Comparison of ENCODE assay signal across 11 cellular contexts in the genomic region with DNA sequence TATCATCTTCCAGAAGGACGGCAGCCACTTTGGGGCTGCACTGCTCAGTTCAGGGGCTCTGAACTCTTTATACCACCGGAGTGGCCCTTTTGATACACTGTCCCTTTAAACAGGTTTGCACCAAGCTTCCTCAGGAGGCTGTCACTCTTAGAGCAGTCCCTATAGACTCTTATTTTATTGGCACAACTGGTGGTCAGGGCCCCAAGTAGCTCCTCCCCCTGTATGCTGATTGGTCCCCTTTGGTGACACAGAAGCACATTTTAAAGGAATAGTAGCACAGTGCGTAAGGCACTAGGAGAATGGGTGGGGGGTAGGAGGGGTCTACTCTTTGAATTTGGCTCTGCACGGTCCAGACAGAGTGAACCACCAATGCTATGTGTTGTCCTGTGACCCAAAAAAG.
DNase-seq lines count a peak whose midpoint lies in the region; ATAC-seq and TF ChIP-seq lines count a peak whose summit lies in the region.
"Had no signal": no experiment of that assay in that cellular context is flagged by ENCODE, and none has a peak within 500 bp of the region (broad histone marks: within the 10 kb centered on the region; RNA-seq: fewer than 3 reads in every experiment).

No MANE protein-coding gene starts in this region.

- CTCF ChIA-PET in HEK293T (lab: Yijun Ruan, JAX) = no interaction called here

- POLR2A ChIA-PET in HEK293T (lab: Yijun Ruan, JAX) = no interaction called here

- ATAC-seq in esophagus mucosa = peak; percentile 14
- no peak for ATAC-seq in GM21825 (IDR thresholded peaks at IDR 0.05; ENCODE audit: unreplicated experiment)

- DNase-seq in COR-L47 (lab: John Stamatoyannopoulos, UW) (peak; percentile 77), HEK293T (ENCODE audit: extremely low spot score) (peak; percentile 50), NCI-H774 (lab: John Stamatoyannopoulos, UW) (peak; percentile 17), NCI-H2227 (lab: John Stamatoyannopoulos, UW; ENCODE audit: unreplicated experiment) (no peak), GM03348 (ENCODE audit: low spot score) (no peak)
- DNase-seq in activated CD4-positive, alpha-beta T cell treated with anti-CD3 and anti-CD28 coated beads for 4 hours = no peak
- DNase-seq: activated T-cell treated with anti-CD3 and anti-CD28 coated beads, Interleukin-2, amount 50 U/mL, for 24 hours; caudate nucleus; NCI-H226 had no signal

TF ChIP-seq in HEK293T, 16 proteins besides CTCF, POLR2A, EP300 and RAD21:
- TF ChIP-seq SUZ12 (IDR thresholded peaks at IDR 0.05) (no peak), ELF4 (IDR thresholded peaks at IDR 0.05) (no peak), BHLHE40 (IDR thresholded peaks at IDR 0.05; ENCODE audit: borderline replicate concordance) (no peak), SP1 (IDR thresholded peaks at IDR 0.05) (no peak), L3MBTL2 (conservative IDR thresholded peaks at IDR 0.05) (no peak), CTBP1 (IDR thresholded peaks at IDR 0.05; ENCODE audit: borderline replicate concordance) (no peak), FOXK2 (IDR thresholded peaks at IDR 0.05) (no peak)
- TF ChIP-seq, protein P1, sequence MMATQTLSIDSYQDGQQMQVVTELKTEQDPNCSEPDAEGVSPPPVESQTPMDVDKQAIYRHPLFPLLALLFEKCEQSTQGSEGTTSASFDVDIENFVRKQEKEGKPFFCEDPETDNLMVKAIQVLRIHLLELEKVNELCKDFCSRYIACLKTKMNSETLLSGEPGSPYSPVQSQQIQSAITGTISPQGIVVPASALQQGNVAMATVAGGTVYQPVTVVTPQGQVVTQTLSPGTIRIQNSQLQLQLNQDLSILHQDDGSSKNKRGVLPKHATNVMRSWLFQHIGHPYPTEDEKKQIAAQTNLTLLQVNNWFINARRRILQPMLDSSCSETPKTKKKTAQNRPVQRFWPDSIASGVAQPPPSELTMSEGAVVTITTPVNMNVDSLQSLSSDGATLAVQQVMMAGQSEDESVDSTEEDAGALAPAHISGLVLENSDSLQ (IDR thresholded peaks at IDR 0.05) = peak; percentile 95
TF ChIP-seq in HEK293T: peak in this region for 1.

Comparison
In these comparisons a context has a peak if more than half of its experiments do, and no peak if none do; other contexts are left out.
1. DNase-seq: peak in COR-L47 (single experiment), HEK293T (single experiment) and NCI-H774 (single experiment); none in activated CD4-positive, alpha-beta T cell treated with anti-CD3 and anti-CD28 coated beads for 4 hours (0 of 2), NCI-H2227 (single experiment) and GM03348 (single experiment).